Comparison of ENCODE assay signal across 8 cellular contexts in genomic region chr1:203673550-203674411, GRCh38. TPM values are rescaled to one million over a fixed set of nuclear protein-coding genes. Genes with fewer than 3 reads are reported as not detected.
DNase-seq lines count a peak whose midpoint lies in the region; ATAC-seq and TF ChIP-seq lines count a peak whose summit lies in the region.

No MANE protein-coding gene starts in this region.

- ATAC-seq in lower lobe of right lung: peak; percentile 67 to 82
- ATAC-seq in HG02938 (IDR thresholded peaks at IDR 0.05; ENCODE audit: unreplicated experiment): no peak

- peaks cover 3% of the 10 kb centered on the region for H3K36me3 Mint-ChIP-seq in chondrocyte (ENCODE audit: low read depth)

- peak overlapping the region; percentile 45 for H3K4me3 Mint-ChIP-seq in chondrocyte (ENCODE audit: unreplicated experiment)

- no peaks in the 10 kb centered on the region for H3K9me3 ChIP-seq in Karpas-422 (ENCODE audit: low read length)
- no peaks in the 10 kb centered on the region for H3K9me3 ChIP-seq in lower lobe of right lung

- H3K27ac Mint-ChIP-seq in chondrocyte (ENCODE audit: unreplicated experiment): peak overlapping the region; percentile 97

- DNase-seq in EL (peak; percentile 98), Karpas-422 (peak; percentile 55), chondrocyte (ENCODE audit: low spot score) (no peak), lower lobe of right lung (no peak), NCI-H345 (lab: John Stamatoyannopoulos, UW) (no peak)
- peak; percentile 38 for DNase-seq in activated CD4-positive, CD25-positive, alpha-beta regulatory T cell treated with anti-CD3 and anti-CD28 coated beads, Interleukin-2, amount 50 U/mL, for 16 hours (ENCODE audit: low read depth, low spot score)
- DNase-seq in stimulated activated CD8-positive, alpha-beta memory T cell treated with anti-CD3 and anti-CD28 coated beads, Interleukin-12 subunit alpha, Interleukin-12 subunit beta, amount 100 ng/mL, for 4 hours (ENCODE audit: low read depth): peak; percentile 51

- H3K4me2 ChIP-seq in Karpas-422 (ENCODE audit: low read depth, low read length, poor library complexity, severe bottlenecking): no peak overlapping the region

- H3K27me3 Mint-ChIP-seq in chondrocyte (ENCODE audit: low read depth): no peaks in the 10 kb centered on the region

- no peaks in the 10 kb centered on the region for H3K27me3 ChIP-seq in Karpas-422 (ENCODE audit: low read length)
- H3K27me3 ChIP-seq in lower lobe of right lung (ENCODE audit: low read depth): no peaks in the 10 kb centered on the region

- H2AFZ ChIP-seq in Karpas-422 (ENCODE audit: low read length): no peak overlapping the region

- no peak overlapping the region for H3K9ac ChIP-seq in Karpas-422 (ENCODE audit: low read length)

- no peaks in the 10 kb centered on the region for H4K20me1 ChIP-seq in Karpas-422 (ENCODE audit: insufficient read depth, low read depth, low read length)

- H3K4me3 ChIP-seq in Karpas-422 (ENCODE audit: low read length) (no peak overlapping the region), lower lobe of right lung (no peak overlapping the region)

- H3K4me1 ChIP-seq in Karpas-422 (ENCODE audit: low read length) (no peaks in the 10 kb centered on the region), lower lobe of right lung (peaks cover 56% of the 10 kb centered on the region)

- H3K9me2 ChIP-seq in Karpas-422 (replicated peaks; ENCODE audit: insufficient read depth, low read length): no peaks in the 10 kb centered on the region

- intact Hi-C loops in lower lobe of right lung (cut with DNase I): no loop called here

- H3K4me1 Mint-ChIP-seq in chondrocyte (ENCODE audit: low read depth): peaks cover 65% of the 10 kb centered on the region

- H3K27ac ChIP-seq in Karpas-422 (ENCODE audit: low read length): no peak overlapping the region
- H3K27ac ChIP-seq in lower lobe of right lung: peak overlapping the region; percentile 66

- H3K36me3 ChIP-seq in Karpas-422 (ENCODE audit: insufficient read depth, low read length) (no peaks in the 10 kb centered on the region), lower lobe of right lung (peaks cover 5% of the 10 kb centered on the region)

- H3K79me2 ChIP-seq in Karpas-422 (ENCODE audit: low read length): no peaks in the 10 kb centered on the region

- H3K9me3 Mint-ChIP-seq in chondrocyte (ENCODE audit: low read depth): no peaks in the 10 kb centered on the region

- TF ChIP-seq CTCF in chondrocyte (IDR thresholded peaks at IDR 0.05) (peak; percentile 72), lower lobe of right lung (IDR thresholded peaks at IDR 0.05) (peak; percentile 21)

RNA-seq across cellular contexts. Expression of gene ATP2B4, which starts 47.1 kb away (rescaled TPM):
- total RNA-seq in Karpas-422 (2014; rRNA removed; shearing (Covaris generic); ENCODE audit: low replicate concordance): 2.5 and 2.7 TPM in 2 replicates
- 71.4 to 133 TPM (median 130 TPM) in 3 replicates for total RNA-seq in chondrocyte
- 92.3 TPM for total RNA-seq in lower lobe of right lung

Comparison
In these comparisons a context has a peak if more than half of its experiments do, and no peak if none do; other contexts are left out.
1. DNase-seq: peak in EL (single experiment), Karpas-422 (single experiment), activated CD4-positive, CD25-positive, alpha-beta regulatory T cell treated with anti-CD3 and anti-CD28 coated beads, Interleukin-2, amount 50 U/mL, for 16 hours (single experiment) and stimulated activated CD8-positive, alpha-beta memory T cell treated with anti-CD3 and anti-CD28 coated beads, Interleukin-12 subunit alpha, Interleukin-12 subunit beta, amount 100 ng/mL, for 4 hours (single experiment); none in chondrocyte (single experiment), lower lobe of right lung (single experiment) and NCI-H345 (single experiment).
2. RNA of gene ATP2B4, which starts 47.1 kb away (total RNA-seq): 71.4 to 133 TPM in chondrocyte and 92.3 TPM in lower lobe of right lung (single experiment); 2.5 to 2.7 TPM in Karpas-422; every median in the first group is over 10 times any median in the second.